ENCODE assay signal across 8 cellular contexts in the genomic region with DNA sequence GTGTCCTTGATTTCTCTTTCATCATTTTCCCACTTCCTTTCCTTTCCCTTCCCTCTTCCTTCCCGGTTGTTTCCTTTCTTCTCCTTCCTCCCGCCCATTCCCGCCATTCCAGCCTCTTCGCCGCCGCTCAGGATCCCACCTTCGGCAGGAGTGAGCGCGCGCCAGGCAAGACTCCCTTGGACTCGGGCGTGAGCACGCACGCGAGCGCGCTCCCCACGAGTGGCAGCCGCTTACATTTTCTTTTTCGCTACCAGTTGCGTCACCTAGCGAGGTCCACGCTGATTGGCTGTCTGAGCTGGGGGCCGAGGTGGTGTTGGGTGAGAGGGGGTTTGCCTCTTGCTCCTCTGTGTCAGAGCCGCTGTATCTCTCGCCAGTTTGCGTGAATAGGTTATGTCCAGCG. TPM values are rescaled to one million over a fixed set of nuclear protein-coding genes. Genes with fewer than 3 reads are reported as not detected.
DNase-seq lines count a peak whose midpoint lies in the region; ATAC-seq and TF ChIP-seq lines count a peak whose summit lies in the region.
"Had no signal": no experiment of that assay in that cellular context is flagged by ENCODE, and none has a peak within 500 bp of the region (broad histone marks: within the 10 kb centered on the region; RNA-seq: fewer than 3 reads in every experiment).

No MANE protein-coding gene starts in this region.

- peak overlapping the region; percentile 82 for H3K4me3 Mint-ChIP-seq in activated CD8-positive, alpha-beta memory T cell treated with anti-CD3 and anti-CD28 coated beads, Interleukin-2, amount 10 ng/mL, durations not matched to agents 7 days and 5 days

- H3K27ac ChIP-seq in HCT116 (ENCODE audit: low read depth, low read length): peak overlapping the region; percentile 24; the same call in 1 of the 2 replicates
- no peak overlapping the region for H3K27ac ChIP-seq in prostate gland
- no peak overlapping the region for H3K27ac ChIP-seq in PC-3 (ENCODE audit: low read length)
- H3K27ac ChIP-seq: Peyer's patch had no signal

- H3K79me2 ChIP-seq in HCT116 (ENCODE audit: insufficient read depth, low read length): no peaks in the 10 kb centered on the region
- H3K79me2 ChIP-seq in PC-3 (ENCODE audit: low read length): no peaks in the 10 kb centered on the region

- H3K9me3 Mint-ChIP-seq in activated CD8-positive, alpha-beta memory T cell treated with anti-CD3 and anti-CD28 coated beads, Interleukin-2, amount 10 ng/mL, durations not matched to agents 7 days and 5 days (ENCODE audit: low read depth): no peaks in the 10 kb centered on the region

- no TSS peak for BruUV-seq in HCT116 (replicated peaks; lab: Mats Ljungman, UMichigan)
- no TSS peak for BruUV-seq in PC-3 (replicated peaks; lab: Mats Ljungman, UMichigan)

- H3F3A ChIP-seq in PC-3 (ENCODE audit: low read length, unreplicated experiment): no peaks in the 10 kb centered on the region

- TF ChIP-seq POLR2A in HCT116 (IDR thresholded peaks at IDR 0.05; ENCODE audit: borderline replicate concordance, extremely low read depth, insufficient read depth, insufficient read length) (peak; percentile 50), prostate gland (IDR thresholded peaks at IDR 0.05) (no peak)

- TF ChIP-seq CTCF in HCT116 (IDR thresholded peaks at IDR 0.05 in 2 of 3, conservative IDR thresholded peaks at IDR 0.05 in 1 of 3; ENCODE audit: borderline replicate concordance in 1 of 3, insufficient read depth in 1 of 3, low read depth in 2 of 3, low read length in 2 of 3) (no peak), foreskin fibroblast (IDR thresholded peaks at IDR 0.05; ENCODE audit: low read depth, low read length) (no peak), prostate gland (IDR thresholded peaks at IDR 0.05) (no peak), PC-3 (conservative IDR thresholded peaks at IDR 0.05; ENCODE audit: low read depth, low read length) (no peak)

- H3K4me2 ChIP-seq in HCT116 (ENCODE audit: low read length) (peak overlapping the region; percentile 84), PC-3 (ENCODE audit: low read length) (no peak overlapping the region)

- peaks cover 4% of the 10 kb centered on the region for H3K4me1 Mint-ChIP-seq in activated CD8-positive, alpha-beta memory T cell treated with anti-CD3 and anti-CD28 coated beads, Interleukin-2, amount 10 ng/mL, durations not matched to agents 7 days and 5 days

- H3K9me2 ChIP-seq in HCT116 (ENCODE audit: insufficient read depth) (no peaks in the 10 kb centered on the region), PC-3 (replicated peaks; ENCODE audit: low read length) (no peaks in the 10 kb centered on the region)

- 21% methylated on average over 27 of the region's 28 CpGs for WGBS in prostate gland

- H3K4me3 ChIP-seq in HCT116 (replicated peaks in 1 of 2; ENCODE audit: low read depth in 1 of 2, low read length in 2 of 2): peak overlapping the region; percentile 46 to 59
- H3K4me3 ChIP-seq in foreskin fibroblast (ENCODE audit: low read depth in 1 of 2, low read length in 2 of 2): peak overlapping the region; percentile 42 to 50
- peak overlapping the region; percentile 19 to 25 for H3K4me3 ChIP-seq in prostate gland
- no peak overlapping the region for H3K4me3 ChIP-seq in PC-3 (ENCODE audit: low read length)

- H3K9ac ChIP-seq in HCT116 (ENCODE audit: low read length): peak overlapping the region; percentile 59
- no peak overlapping the region for H3K9ac ChIP-seq in PC-3 (ENCODE audit: low read length)

- H3K4me1 ChIP-seq in HCT116 (ENCODE audit: control insufficient read depth in 1 of 2, insufficient read depth in 2 of 2, low read length in 2 of 2) (peaks cover 0 to 9% of the 10 kb centered on the region in 2 experiments; a peak in 2 of 4 replicates), prostate gland (replicated peaks) (no peaks in the 10 kb centered on the region), PC-3 (ENCODE audit: insufficient read depth, low read length) (no peaks in the 10 kb centered on the region)
- H3K4me1 ChIP-seq: Peyer's patch had no signal

- H3K36me3 ChIP-seq in HCT116 (ENCODE audit: control insufficient read depth in 1 of 2, insufficient read depth in 2 of 2, low read length in 2 of 2) (no peaks in the 10 kb centered on the region), prostate gland (no peaks in the 10 kb centered on the region), PC-3 (ENCODE audit: low read depth, low read length) (no peaks in the 10 kb centered on the region)
- H3K36me3 ChIP-seq: Peyer's patch had no signal

- no peak overlapping the region for H2AFZ ChIP-seq in HCT116 (ENCODE audit: low read depth, low read length, poor library complexity, severe bottlenecking)
- no peak overlapping the region for H2AFZ ChIP-seq in PC-3 (ENCODE audit: low read length)

- intact Hi-C loops in HCT116 (cut with micrococcal nuclease) (loop anchor here (2.0 kb wide), 1 partner anchor 16 kb away; no protein-coding TSS in a partner anchor), prostate gland (cut with DNase I) (no loop called here), PC-3 (cut with micrococcal nuclease) (no loop called here)

- H4K20me1 ChIP-seq in HCT116 (ENCODE audit: insufficient read depth): no peaks in the 10 kb centered on the region
- no peaks in the 10 kb centered on the region for H4K20me1 ChIP-seq in PC-3 (ENCODE audit: low read length)

- CTCF ChIA-PET in HCT116 (lab: Charles Lee): interaction anchor here (1.3 kb wide), 1 partner anchor 20 kb away, joined by 9 read pairs; no protein-coding TSS in a partner anchor
- CTCF ChIA-PET in activated CD8-positive, alpha-beta memory T cell treated with anti-CD3 and anti-CD28 coated beads, Interleukin-2, amount 10 ng/mL, durations not matched to agents 7 days and 5 days (lab: Charles Lee): interaction anchor here (1.6 to 1.7 kb wide), 2 partner anchors 40 to 107 kb away, joined by 5 to 6 read pairs; a partner anchor contains a TSS
- CTCF ChIA-PET in PC-3 (lab: Charles Lee): no interaction called here

- ATAC-seq in HCT116: peak; percentile 95
- peak; percentile 78 for ATAC-seq in activated CD8-positive, alpha-beta memory T cell treated with anti-CD3 and anti-CD28 coated beads, Interleukin-2, amount 10 ng/mL, durations not matched to agents 7 days and 5 days
- no peak for ATAC-seq in HG02610 (IDR thresholded peaks at IDR 0.05; ENCODE audit: unreplicated experiment)
- ATAC-seq in PC-3: no peak

- H3K27me3 Mint-ChIP-seq in activated CD8-positive, alpha-beta memory T cell treated with anti-CD3 and anti-CD28 coated beads, Interleukin-2, amount 10 ng/mL, durations not matched to agents 7 days and 5 days: peaks cover 16% of the 10 kb centered on the region

- POLR2A ChIA-PET in HCT116 (lab: Charles Lee) (interaction anchor here (0.8 to 1.4 kb wide), 4 partner anchors 11 to 39 kb away, joined by 3 to 8 read pairs (median 4); a partner anchor contains a TSS), PC-3 (lab: Charles Lee; ENCODE audit: unreplicated experiment) (no interaction called here)

- no peaks in the 10 kb centered on the region for H3K9me3 ChIP-seq in HCT116 (ENCODE audit: control insufficient read depth in 1 of 2, insufficient read depth in 1 of 2, low read depth in 1 of 2, low read length in 2 of 2)
- H3K9me3 ChIP-seq in prostate gland: no peaks in the 10 kb centered on the region
- H3K9me3 ChIP-seq in PC-3 (ENCODE audit: low read length): no peaks in the 10 kb centered on the region
- H3K9me3 ChIP-seq: Peyer's patch had no signal

- peak; percentile 46 for DNase-seq in HCT116 (ENCODE audit: low read depth, low spot score)
- peak; percentile 63 for DNase-seq in activated CD8-positive, alpha-beta memory T cell treated with anti-CD3 and anti-CD28 coated beads, Interleukin-2, amount 10 ng/mL, durations not matched to agents 7 days and 5 days
- DNase-seq in foreskin fibroblast: peak; percentile 28 to 73
- DNase-seq in prostate gland (ENCODE audit: low spot score): no peak
- no peak for DNase-seq in GM19240 (ENCODE audit: insufficient read length, low spot score)
- no peak for DNase-seq in PC-3

- RAD21 ChIA-PET in HCT116 (lab: Charles Lee; ENCODE audit: low non-redundant PET in 1 of 2, low total read pairs in 2 of 2, uncharacterized antibody in 2 of 2, unreplicated experiment in 2 of 2): no interaction called here

- H3K36me3 Mint-ChIP-seq in activated CD8-positive, alpha-beta memory T cell treated with anti-CD3 and anti-CD28 coated beads, Interleukin-2, amount 10 ng/mL, durations not matched to agents 7 days and 5 days: no peaks in the 10 kb centered on the region

- peak overlapping the region; percentile 14 for H3K27ac Mint-ChIP-seq in activated CD8-positive, alpha-beta memory T cell treated with anti-CD3 and anti-CD28 coated beads, Interleukin-2, amount 10 ng/mL, durations not matched to agents 7 days and 5 days

- TF ChIP-seq RAD21 in HCT116 (IDR thresholded peaks at IDR 0.05; ENCODE audit: low read depth): no peak

- H3K27me3 ChIP-seq in HCT116 (ENCODE audit: insufficient read depth, low read length) (no peaks in the 10 kb centered on the region), prostate gland (replicated peaks; ENCODE audit: insufficient read depth) (no peaks in the 10 kb centered on the region), PC-3 (ENCODE audit: low read length) (no peaks in the 10 kb centered on the region)

TF ChIP-seq in HCT116, 20 proteins besides CTCF, POLR2A, EP300 and RAD21 (continues in another document):
- TF ChIP-seq FOSL1 (IDR thresholded peaks at IDR 0.05; ENCODE audit: low read depth) (no peak), SP1 (IDR thresholded peaks at IDR 0.05; ENCODE audit: low read depth) (no peak), JUND (IDR thresholded peaks at IDR 0.05) (no peak), CEBPB (IDR thresholded peaks at IDR 0.05; ENCODE audit: low read depth) (peak; percentile 67)

RNA-seq across cellular contexts. Expression of a gene that starts 11.8 kb away (rescaled TPM):
- total RNA-seq in HCT116 (2021; ENCODE audit: unreplicated experiment) (not detected), prostate gland (under 1 TPM in 1 of 2 donors, not detected in 1; 0.17 TPM), PC-3 (2014; rRNA removed) (not detected in 2 replicates)
- polyA plus RNA-seq in HCT116 (2012): 0.01 TPM in 2 replicates
- total RNA-seq in activated CD8-positive, alpha-beta memory T cell treated with anti-CD3 and anti-CD28 coated beads, Interleukin-2, amount 10 ng/mL, durations not matched to agents 7 days and 5 days: not detected
- total RNA-seq: Peyer's patch had no signal

RNA-seq across cellular contexts. Expression of a gene that starts 24.9 kb away (rescaled TPM):
- total RNA-seq in HCT116 (2021; ENCODE audit: unreplicated experiment) (0.30 TPM), prostate gland (1 to 10 TPM in 1 of 2 donors, not detected in 1; 1.6 TPM), PC-3 (2014; rRNA removed) (not detected in 2 replicates)
- polyA plus RNA-seq in HCT116 (2012): 0.05 and 0.10 TPM in 2 replicates
- not detected for total RNA-seq in activated CD8-positive, alpha-beta memory T cell treated with anti-CD3 and anti-CD28 coated beads, Interleukin-2, amount 10 ng/mL, durations not matched to agents 7 days and 5 days
- total RNA-seq: Peyer's patch had no signal

RNA-seq across cellular contexts. Expression of a gene that starts 39.3 kb away (rescaled TPM):
- total RNA-seq in HCT116 (2021; ENCODE audit: unreplicated experiment): 67.5 TPM
- polyA plus RNA-seq in HCT116 (2012): 61.4 and 77.5 TPM in 2 replicates
- total RNA-seq in activated CD8-positive, alpha-beta memory T cell treated with anti-CD3 and anti-CD28 coated beads, Interleukin-2, amount 10 ng/mL, durations not matched to agents 7 days and 5 days: 10 to 100 TPM; 43.6 to 53.4 TPM
- 10 to 100 TPM; 41.4 to 45.2 TPM for total RNA-seq in prostate gland
- 151 and 154 TPM in 2 replicates for total RNA-seq in PC-3 (2014; rRNA removed)

RNA-seq across cellular contexts. Expression of a gene that starts 51.1 kb away (rescaled TPM):
- 59.7 TPM for total RNA-seq in HCT116 (2021; ENCODE audit: unreplicated experiment)
- 24.5 and 26.8 TPM in 2 replicates for polyA plus RNA-seq in HCT116 (2012)
- 10 to 100 TPM; 47.1 to 53.4 TPM for total RNA-seq in activated CD8-positive, alpha-beta memory T cell treated with anti-CD3 and anti-CD28 coated beads, Interleukin-2, amount 10 ng/mL, durations not matched to agents 7 days and 5 days
- total RNA-seq in prostate gland: 10 to 100 TPM; 37.0 to 82.2 TPM
- total RNA-seq in PC-3 (2014; rRNA removed): 25.9 and 26.6 TPM in 2 replicates

Comparison
In these comparisons a context has a peak if more than half of its experiments do, and no peak if none do; other contexts are left out.
1. ATAC-seq: peak in HCT116 (single experiment) and activated CD8-positive, alpha-beta memory T cell treated with anti-CD3 and anti-CD28 coated beads, Interleukin-2, amount 10 ng/mL, durations not matched to agents 7 days and 5 days (single experiment); none in HG02610 (single experiment) and PC-3 (single experiment).
2. DNase-seq: peak in HCT116 (single experiment), activated CD8-positive, alpha-beta memory T cell treated with anti-CD3 and anti-CD28 coated beads, Interleukin-2, amount 10 ng/mL, durations not matched to agents 7 days and 5 days (single experiment) and foreskin fibroblast (2 of 2); none in prostate gland (single experiment), GM19240 (single experiment) and PC-3 (single experiment).